In the genomic region with DNA sequence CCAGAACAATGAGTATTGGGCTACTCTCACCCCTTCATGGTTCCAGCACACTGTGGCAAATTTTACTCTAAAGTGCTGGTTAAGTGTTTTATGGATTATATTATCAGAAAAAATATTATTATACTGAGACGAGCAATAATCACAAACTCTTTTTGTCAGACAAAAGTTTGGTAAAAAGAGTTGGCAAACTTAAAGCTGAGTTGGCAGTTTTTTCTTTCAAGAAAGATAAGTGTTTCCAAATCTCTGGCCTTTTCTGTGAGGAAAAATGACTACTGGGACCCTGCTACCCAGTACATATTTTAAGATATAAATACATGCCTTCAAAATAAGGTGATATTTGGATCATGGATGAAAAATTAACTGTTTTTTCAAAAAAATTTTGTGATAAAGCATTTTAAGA, we compare ENCODE assay signal across 3 cellular contexts.
A peak's percentile ranks its signal among the peaks of the same experiment; 100 is the strongest.
TF ChIP-seq lines count a peak whose summit lies in the region.

No MANE protein-coding gene starts in this region.

TF ChIP-seq in A549, 52 proteins besides CTCF, POLR2A, EP300 and RAD21:
- TF ChIP-seq EHMT2 (IDR thresholded peaks at IDR 0.05; ENCODE audit: low read depth), result no peak
- peak; percentile 87 for TF ChIP-seq MAFK (IDR thresholded peaks at IDR 0.05; ENCODE audit: partially characterized antibody)

TF ChIP-seq in IMR-90, 13 proteins besides CTCF, POLR2A, EP300 and RAD21:
- TF ChIP-seq MAFK (IDR thresholded peaks at IDR 0.05; ENCODE audit: low read depth, low read length) (peak; percentile 93), SMC3 (IDR thresholded peaks at IDR 0.05; ENCODE audit: low read depth, low read length) (no peak)

TF ChIP-seq in H1, 55 proteins besides CTCF, POLR2A, EP300 and RAD21:
- no peak for TF ChIP-seq CEBPB (IDR thresholded peaks at IDR 0.05; ENCODE audit: low read depth, low read length)
- peak; percentile 86; the same call in 1 of the 2 replicates for TF ChIP-seq MAFK (IDR thresholded peaks at IDR 0.05; ENCODE audit: low read depth, low read length)
